In genomic region chr6:127813682-127814027, GRCh38 we compare ENCODE assay signal across 1 cellular context.
TF ChIP-seq lines count a peak whose summit lies in the region.

No MANE protein-coding gene starts in this region.

TF ChIP-seq in GM23338, 12 proteins besides CTCF, POLR2A, EP300 and RAD21 (continued from another document):
- no peak for TF ChIP-seq REST (IDR thresholded peaks at IDR 0.05; ENCODE audit: unreplicated experiment)
- no peak for TF ChIP-seq ETS1 (IDR thresholded peaks at IDR 0.05)
- no peak for TF ChIP-seq ZNF462 (CRISPR knock-in tag; IDR thresholded peaks at IDR 0.05)
- no peak for TF ChIP-seq ZNF331 (CRISPR knock-in tag; IDR thresholded peaks at IDR 0.05; ENCODE audit: low read depth)
- no peak for TF ChIP-seq EZH2phosphoT487 (IDR thresholded peaks at IDR 0.05; ENCODE audit: unreplicated experiment)
- no peak for TF ChIP-seq ZNF114 (CRISPR knock-in tag; IDR thresholded peaks at IDR 0.05)
- no peak for TF ChIP-seq NANOG (IDR thresholded peaks at IDR 0.05; ENCODE audit: borderline replicate concordance)
- no peak for TF ChIP-seq POLR2AphosphoS5 (IDR thresholded peaks at IDR 0.05; ENCODE audit: low read depth)
- no peak for TF ChIP-seq EZH2 (IDR thresholded peaks at IDR 0.05; ENCODE audit: low read depth, unreplicated experiment)
- no peak for TF ChIP-seq CREB1 (CRISPR knock-in tag; IDR thresholded peaks at IDR 0.05; ENCODE audit: low read depth)
